ENCODE assay signal across 9 cellular contexts in the genomic region with DNA sequence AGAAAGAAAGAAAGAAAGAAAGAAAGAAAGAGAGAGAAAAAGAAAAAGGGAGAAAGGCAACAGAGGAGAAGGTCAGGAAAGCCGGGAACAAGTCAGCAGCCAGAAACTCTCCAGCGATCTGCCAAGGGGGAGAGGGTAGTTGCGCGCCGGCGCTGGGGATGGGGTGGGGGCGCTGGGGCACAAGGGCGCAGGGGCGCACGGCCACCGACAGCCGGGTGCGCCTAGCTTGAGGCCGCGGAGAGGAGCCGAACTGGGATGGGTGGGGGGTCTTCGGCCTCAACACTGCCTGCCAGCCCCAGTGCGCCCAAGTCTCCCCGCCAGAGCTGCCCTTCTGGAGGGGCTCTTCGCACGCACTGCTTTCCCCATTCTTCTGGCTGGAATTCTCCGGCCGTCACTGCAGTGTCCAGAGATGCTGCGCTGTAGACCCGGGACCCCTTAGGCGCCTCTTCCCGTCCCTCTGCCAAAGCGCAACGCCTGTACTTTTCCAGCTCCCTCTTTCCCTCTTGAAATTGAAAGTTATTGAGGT. TPM values are rescaled to one million over a fixed set of nuclear protein-coding genes. Genes with fewer than 3 reads are reported as not detected.
A peak's percentile ranks its signal among the peaks of the same experiment; 100 is the strongest.
DNase-seq lines count a peak whose midpoint lies in the region; ATAC-seq and TF ChIP-seq lines count a peak whose summit lies in the region.
"Had no signal": no experiment of that assay in that cellular context is flagged by ENCODE, and none has a peak within 500 bp of the region (broad histone marks: within the 10 kb centered on the region; RNA-seq: fewer than 3 reads in every experiment).

No MANE protein-coding gene starts in this region.

- BruUV-seq in IMR-90 (replicated peaks; lab: Mats Ljungman, UMichigan) = no TSS peak

- H3K4ac ChIP-seq in IMR-90 (ENCODE audit: low read depth, low read length) = no peak overlapping the region
- H3K4ac ChIP-seq in neuronal stem cell (ENCODE audit: low read length) = no peak overlapping the region

- H2AK5ac ChIP-seq in IMR-90 (ENCODE audit: low read depth, low read length) = no peak overlapping the region
- H2AK5ac ChIP-seq in neuronal stem cell (ENCODE audit: low read depth, low read length) = no peak overlapping the region

- in situ Hi-C loops in IMR-90 (cut with MboI; ENCODE audit: low sequenced_read_pairs) = loop anchor here (10.0 to 25.0 kb wide), 2 partner anchors 753 to 1081 kb away; no protein-coding TSS in a partner anchor

- H4K20me1 ChIP-seq in IMR-90 (ENCODE audit: insufficient read depth, low read length) = no peaks in the 10 kb centered on the region

- H3K56ac ChIP-seq in IMR-90 (ENCODE audit: extremely low read depth, insufficient read depth, low read length) = no peak overlapping the region

- no peak for TF ChIP-seq RAD21 in IMR-90 (IDR thresholded peaks at IDR 0.05; ENCODE audit: low read length)

- H3K18ac ChIP-seq in IMR-90 (ENCODE audit: low read depth, low read length) (no peak overlapping the region), neuronal stem cell (ENCODE audit: low read length) (peak overlapping the region; percentile 19)

- no peak overlapping the region for H3K27ac Mint-ChIP-seq in CD4-positive, alpha-beta memory T cell

- no peak for TF ChIP-seq POLR2A in IMR-90 (IDR thresholded peaks at IDR 0.05; ENCODE audit: low read depth, low read length)

- peaks cover 14% of the 10 kb centered on the region for H3K4me1 ChIP-seq in CD4-positive, alpha-beta memory T cell (ENCODE audit: insufficient read depth, low read length)
- H3K4me1 ChIP-seq in IMR-90 (ENCODE audit: control insufficient read depth, insufficient read depth, low read length) (no peaks in the 10 kb centered on the region; the same call in 1 of the 2 replicates), neuronal stem cell (ENCODE audit: control insufficient read depth in 2 of 2, insufficient read depth in 1 of 2, low read depth in 1 of 2, low read length in 2 of 2) (peaks cover 11 to 12% of the 10 kb centered on the region in 2 donors)
- peaks cover 19% of the 10 kb centered on the region for H3K4me1 ChIP-seq in effector memory CD4-positive, alpha-beta T cell (ENCODE audit: control insufficient read depth, insufficient read depth, low read length, poor library complexity, severe bottlenecking)

- no peak overlapping the region for H4K5ac ChIP-seq in IMR-90 (ENCODE audit: low read depth, low read length)

- intact Hi-C loops in CD4-positive, alpha-beta memory T cell (cut with micrococcal nuclease) = no loop called here
- intact Hi-C loops in IMR-90 (cut with micrococcal nuclease) = no loop called here

- H3K4me3 ChIP-seq in CD4-positive, alpha-beta memory T cell (ENCODE audit: low read length in 2 of 2) = no peak overlapping the region
- H3K4me3 ChIP-seq in IMR-90 (ENCODE audit: insufficient read depth, low read depth, low read length) = peak overlapping the region; percentile 28
- H3K4me3 ChIP-seq in epithelial cell of proximal tubule (ENCODE audit: low read depth, low read length) = peak overlapping the region; percentile 58
- peak overlapping the region; percentile 52 to 76 for H3K4me3 ChIP-seq in neuronal stem cell (ENCODE audit: low read length in 2 of 2)
- no peak overlapping the region for H3K4me3 ChIP-seq in effector memory CD4-positive, alpha-beta T cell (ENCODE audit: insufficient read depth, low read depth, low read length, poor library complexity, severe bottlenecking)

- H3K14ac ChIP-seq in IMR-90 (replicated peaks; ENCODE audit: low read depth, low read length) (no peak overlapping the region), neuronal stem cell (ENCODE audit: low read length) (no peak overlapping the region)

- H2BK15ac ChIP-seq in IMR-90 (ENCODE audit: low read depth, low read length) (no peak overlapping the region), neuronal stem cell (ENCODE audit: low read length) (no peak overlapping the region)

- no peak overlapping the region for H2BK20ac ChIP-seq in IMR-90 (ENCODE audit: low read depth, low read length)

- no peak overlapping the region for H3K9ac ChIP-seq in IMR-90 (ENCODE audit: low read depth, low read length)
- H3K9ac ChIP-seq in neuronal stem cell (ENCODE audit: low read depth, low read length, poor library complexity) = no peak overlapping the region

- no peak overlapping the region for H3K23ac ChIP-seq in IMR-90 (ENCODE audit: low read depth, low read length)
- no peak overlapping the region for H3K23ac ChIP-seq in neuronal stem cell (ENCODE audit: low read depth, low read length, poor library complexity)

- POLR2A ChIA-PET in CD4-positive, alpha-beta memory T cell (lab: Charles Lee; ENCODE audit: partially characterized antibody) = no interaction called here
- POLR2A ChIA-PET in IMR-90 (lab: Charles Lee; ENCODE audit: unreplicated experiment) = interaction anchor here (0.6 kb wide), 1 partner anchor 24 kb away, joined by 3 read pairs; no protein-coding TSS in a partner anchor

- peaks cover 47 to 51% of the 10 kb centered on the region in 2 donors for H3K27me3 Mint-ChIP-seq in CD4-positive, alpha-beta memory T cell

- peak overlapping the region; percentile 40 to 78 (median 62) for H3K4me3 Mint-ChIP-seq in CD4-positive, alpha-beta memory T cell

- H3K27me3 ChIP-seq in CD4-positive, alpha-beta memory T cell (ENCODE audit: insufficient read depth, low read length) = peaks cover 16% of the 10 kb centered on the region
- peaks cover 54% of the 10 kb centered on the region for H3K27me3 ChIP-seq in IMR-90 (ENCODE audit: control insufficient read depth, insufficient read depth, low read length)
- H3K27me3 ChIP-seq in neuronal stem cell (ENCODE audit: control insufficient read depth in 3 of 3, insufficient read depth in 3 of 3, low read depth in 1 of 3, low read length in 3 of 3) = peaks cover 21 to 78% (median 36%) of the 10 kb centered on the region in 3 experiments
- peaks cover 27% of the 10 kb centered on the region for H3K27me3 ChIP-seq in effector memory CD4-positive, alpha-beta T cell (replicated peaks; ENCODE audit: control insufficient read depth, insufficient read depth, low read length, poor library complexity, severe bottlenecking)

- peak overlapping the region; percentile 75 for H3K4me2 ChIP-seq in IMR-90 (ENCODE audit: low read depth, low read length)
- H3K4me2 ChIP-seq in neuronal stem cell (ENCODE audit: insufficient read depth, low read length, poor library complexity, severe bottlenecking) = peak overlapping the region; percentile 59

- no peak overlapping the region for H3K27ac ChIP-seq in CD4-positive, alpha-beta memory T cell (ENCODE audit: low read depth, low read length)
- H3K27ac ChIP-seq in IMR-90 (ENCODE audit: insufficient read depth, low read length) (no peak overlapping the region), neuronal stem cell (replicated peaks; ENCODE audit: low read length) (no peak overlapping the region)
- no peak overlapping the region for H3K27ac ChIP-seq in effector memory CD4-positive, alpha-beta T cell (ENCODE audit: insufficient read depth, low read length, poor library complexity, severe bottlenecking)

- H3K9me1 ChIP-seq in IMR-90 (ENCODE audit: insufficient read depth, low read length) = no peaks in the 10 kb centered on the region

- no peak overlapping the region for H2BK12ac ChIP-seq in neuronal stem cell (ENCODE audit: low read length)

- ATAC-seq in IMR-90 (ENCODE audit: low read depth) (peak; percentile 13; the same call in 1 of the 2 replicates), GM19397 (IDR thresholded peaks at IDR 0.05; ENCODE audit: unreplicated experiment) (no peak)

- H3K36me3 Mint-ChIP-seq in CD4-positive, alpha-beta memory T cell = no peaks in the 10 kb centered on the region

- TF ChIP-seq CTCF in IMR-90 (conservative IDR thresholded peaks at IDR 0.05; ENCODE audit: low read depth, low read length) (no peak), epithelial cell of proximal tubule (conservative IDR thresholded peaks at IDR 0.05; ENCODE audit: low read depth, low read length) (no peak)

- no peak for DNase-seq in CD4-positive, alpha-beta memory T cell
- DNase-seq in IMR-90 = no peak
- no peak for DNase-seq in epithelial cell of proximal tubule (ENCODE audit: low read depth)
- peak; percentile 32 for DNase-seq in neuronal stem cell (ENCODE audit: low spot score)
- DNase-seq in Kasumi-1 (lab: John Stamatoyannopoulos, UW) = no peak
- no peak for DNase-seq in activated CD4-positive, alpha-beta T cell treated with anti-CD3 and anti-CD28 coated beads for 48 hours
- no peak for DNase-seq in effector memory CD4-positive, alpha-beta T cell
- DNase-seq: HCEC 1CT had no signal

- H3K79me1 ChIP-seq in IMR-90 (ENCODE audit: low read depth in 1 of 2, low read length in 2 of 2) (no peaks in the 10 kb centered on the region), neuronal stem cell (ENCODE audit: low read depth, low read length) (no peaks in the 10 kb centered on the region)

- dilution Hi-C loops in IMR-90 (cut with HindIII; ENCODE audit: low sequenced_read_pairs, unreplicated experiment) = no loop called here

- H2BK120ac ChIP-seq in IMR-90 (ENCODE audit: low read depth, low read length) (no peak overlapping the region), neuronal stem cell (ENCODE audit: low read depth, low read length) (no peak overlapping the region)

- no peak overlapping the region for H4K8ac ChIP-seq in IMR-90 (ENCODE audit: low read depth in 2 of 2, low read length in 2 of 2)
- H4K8ac ChIP-seq in neuronal stem cell (ENCODE audit: low read depth, low read length) = no peak overlapping the region

- H3K9me3 Mint-ChIP-seq in CD4-positive, alpha-beta memory T cell = no peaks in the 10 kb centered on the region

- H3K36me3 ChIP-seq in CD4-positive, alpha-beta memory T cell (ENCODE audit: insufficient read depth, low read length) = no peaks in the 10 kb centered on the region
- H3K36me3 ChIP-seq in IMR-90 (ENCODE audit: control insufficient read depth, insufficient read depth, low read length) (no peaks in the 10 kb centered on the region), neuronal stem cell (replicated peaks in 1 of 2; ENCODE audit: control insufficient read depth in 2 of 2, insufficient read depth in 2 of 2, low read length in 2 of 2) (no peaks in the 10 kb centered on the region)
- H3K36me3 ChIP-seq in effector memory CD4-positive, alpha-beta T cell (ENCODE audit: control insufficient read depth, insufficient read depth, low read length) = no peaks in the 10 kb centered on the region

- no peaks in the 10 kb centered on the region for H3K9me3 ChIP-seq in CD4-positive, alpha-beta memory T cell (ENCODE audit: control insufficient read depth in 1 of 2, low read length in 2 of 2)
- H3K9me3 ChIP-seq in IMR-90 (ENCODE audit: control insufficient read depth, insufficient read depth, low read length) (no peaks in the 10 kb centered on the region), neuronal stem cell (replicated peaks in 1 of 2; ENCODE audit: control insufficient read depth in 2 of 2, insufficient read depth in 1 of 2, low read depth in 1 of 2, low read length in 2 of 2) (no peaks in the 10 kb centered on the region)
- H3K9me3 ChIP-seq in effector memory CD4-positive, alpha-beta T cell (ENCODE audit: control insufficient read depth, low read length) = no peaks in the 10 kb centered on the region

- H2AFZ ChIP-seq in IMR-90 (replicated peaks; ENCODE audit: low read length, poor library complexity) (peak overlapping the region; percentile 50), neuronal stem cell (ENCODE audit: low read length) (peak overlapping the region; percentile 93)

- H3K4me1 Mint-ChIP-seq in CD4-positive, alpha-beta memory T cell = peaks cover 13 to 35% (median 23%) of the 10 kb centered on the region in 4 donors

- CTCF ChIA-PET in CD4-positive, alpha-beta memory T cell (lab: Charles Lee; ENCODE audit: partially characterized antibody) = no interaction called here
- CTCF ChIA-PET in IMR-90 (lab: Yijun Ruan, JAX) = no interaction called here

- 0% methylated on average over 1 of the region's 29 CpGs; no CpG with 5 or more reads in 1 of the 2 experiments for WGBS in IMR-90 (ENCODE audit: extremely low coverage in 2 of 2, insufficient read length in 1 of 2), 2 experiments
- WGBS in neuronal stem cell (ENCODE audit: extremely low coverage in 2 of 2, insufficient read length in 2 of 2, insufficient replicate concordance in 1 of 2), 2 donors = no CpG with 5 or more reads among the region's 29 CpGs

- H2AK9ac ChIP-seq in IMR-90 (replicated peaks; ENCODE audit: low read depth, low read length, poor library complexity) = no peak overlapping the region

- H4K91ac ChIP-seq in IMR-90 (ENCODE audit: insufficient read depth, low read depth, low read length) = no peak overlapping the region
- no peak overlapping the region for H4K91ac ChIP-seq in neuronal stem cell (ENCODE audit: low read depth, low read length, poor library complexity)

- H2BK5ac ChIP-seq in IMR-90 (ENCODE audit: low read depth, low read length, poor library complexity, severe bottlenecking) (no peak overlapping the region), neuronal stem cell (ENCODE audit: low read length) (no peak overlapping the region)

RNA-seq across cellular contexts. Expression of gene RSPO3, which starts 0.4 kb away (rescaled TPM):
- not detected for total RNA-seq in CD4-positive, alpha-beta memory T cell
- polyA plus RNA-seq in CD4-positive, alpha-beta memory T cell = not detected
- total RNA-seq in IMR-90 (2012; rRNA removed) (not detected in 2 replicates), epithelial cell of proximal tubule (0.35 TPM in 1 of 2 replicates, not detected in the other)
- polyA plus RNA-seq in IMR-90 (2012; rRNA removed) = not detected in 2 replicates
- polyA plus RNA-seq in IMR-90 (2012; cell fraction: cytosol; rRNA removed) = not detected in 2 replicates
- not detected in 2 replicates for polyA plus RNA-seq in IMR-90 (2012; cell fraction: nucleus; rRNA removed; ENCODE audit: low replicate concordance)
- polyA plus RNA-seq in neuronal stem cell (2013, experiment 1 of 2) = 0.03 TPM
- 0.03 TPM for polyA plus RNA-seq in neuronal stem cell (2013, experiment 2 of 2)

Comparison
In these comparisons a context has a peak if more than half of its experiments do, and no peak if none do; other contexts are left out.
1. H3K4me3 ChIP-seq: peak in IMR-90 (single experiment), epithelial cell of proximal tubule (single experiment) and neuronal stem cell (2 of 2); none in CD4-positive, alpha-beta memory T cell (0 of 2) and effector memory CD4-positive, alpha-beta T cell (single experiment).